Comparison of ENCODE assay signal across 9 cellular contexts in the genomic region with DNA sequence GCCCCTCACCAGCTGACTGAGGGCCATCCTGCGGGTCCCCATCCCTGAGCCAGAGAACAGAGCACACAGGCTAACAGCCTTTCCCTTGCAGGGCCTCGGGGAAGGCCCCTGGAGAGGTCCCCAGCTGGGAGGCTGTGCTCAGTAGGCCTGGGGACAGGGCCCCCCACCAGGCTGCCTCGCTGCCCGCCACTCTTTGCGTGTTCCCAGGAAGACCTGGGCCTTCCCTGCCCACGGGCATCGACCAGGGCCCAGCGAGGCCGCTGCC. TPM values are rescaled to one million over a fixed set of nuclear protein-coding genes. Genes with fewer than 3 reads are reported as not detected.
DNase-seq lines count a peak whose midpoint lies in the region; ATAC-seq and TF ChIP-seq lines count a peak whose summit lies in the region.
"Had no signal": no experiment of that assay in that cellular context is flagged by ENCODE, and none has a peak within 500 bp of the region (broad histone marks: within the 10 kb centered on the region; RNA-seq: fewer than 3 reads in every experiment).

No MANE protein-coding gene starts in this region.

- H3K4me3 ChIP-seq in thoracic aorta, result peak overlapping the region; percentile 78

- no peak for DNase-seq in activated CD4-positive, alpha-beta T cell treated with anti-CD3 and anti-CD28 coated beads for 36 hours
- no peak for DNase-seq in activated CD4-positive, alpha-beta T cell treated with anti-CD3 and anti-CD28 coated beads, Interleukin-2, amount 50 U/mL, for 4 hours
- DNase-seq in caudate nucleus (lab: John Stamatoyannopoulos, UW), result peak in 2 of 61 donors; percentile 12 to 13
- no peak for DNase-seq in mesothelial cell of epicardium (ENCODE audit: low spot score in 2 of 2, unreplicated experiment in 2 of 2)
- no peak for DNase-seq in thoracic aorta (ENCODE audit: low spot score)
- no peak for DNase-seq in NCI-H187 treated with DMSO at 0.1 percent for 48 hours (lab: John Stamatoyannopoulos, UW)
- DNase-seq in effector CD4-positive, alpha-beta T cell, result no peak
- DNase-seq: MM.1S had no signal

- H3K27ac ChIP-seq in caudate nucleus (ENCODE audit: low read depth, low read length), result peak overlapping the region; percentile 84
- no peak overlapping the region for H3K27ac ChIP-seq in thoracic aorta

- no peaks in the 10 kb centered on the region for H3K36me3 Mint-ChIP-seq in activated CD4-positive, alpha-beta T cell treated with anti-CD3 and anti-CD28 coated beads for 36 hours (ENCODE audit: low read depth)
- H3K36me3 Mint-ChIP-seq in mesothelial cell of epicardium, result no peaks in the 10 kb centered on the region

- intact Hi-C loops in activated CD4-positive, alpha-beta T cell treated with anti-CD3 and anti-CD28 coated beads for 36 hours (cut with DNase I, micrococcal nuclease), result loop anchor here in 1 of 2 experiments (1.0 kb wide), 2 partner anchors 11 to 16 kb away; a partner anchor contains a TSS

- ATAC-seq in activated CD4-positive, alpha-beta T cell treated with anti-CD3 and anti-CD28 coated beads for 36 hours, result no peak
- ATAC-seq in thoracic aorta (ENCODE audit: insufficient number of reproducible peaks, low FRiP score, low read depth) (no peak), GM19035 (IDR thresholded peaks at IDR 0.05; ENCODE audit: unreplicated experiment) (no peak)

- no peaks in the 10 kb centered on the region for H3K27me3 ChIP-seq in thoracic aorta (replicated peaks; ENCODE audit: insufficient read depth)

- TF ChIP-seq CTCF in mesothelial cell of epicardium (IDR thresholded peaks at IDR 0.05; ENCODE audit: unreplicated experiment), result no peak
- no peak for TF ChIP-seq CTCF in thoracic aorta (IDR thresholded peaks at IDR 0.05)

- H3K4me3 Mint-ChIP-seq in activated CD4-positive, alpha-beta T cell treated with anti-CD3 and anti-CD28 coated beads for 36 hours, result peak overlapping the region; percentile 70
- H3K4me3 Mint-ChIP-seq in mesothelial cell of epicardium, result peak overlapping the region; percentile 70

- peaks cover 7% of the 10 kb centered on the region for H3K27me3 Mint-ChIP-seq in activated CD4-positive, alpha-beta T cell treated with anti-CD3 and anti-CD28 coated beads for 36 hours
- peaks cover 44% of the 10 kb centered on the region for H3K27me3 Mint-ChIP-seq in mesothelial cell of epicardium (ENCODE audit: low read depth)

- H3K36me3 ChIP-seq in thoracic aorta, result no peaks in the 10 kb centered on the region

- peaks cover 0 to 10% of the 10 kb centered on the region in 2 donors for H3K4me1 ChIP-seq in thoracic aorta (ENCODE audit: control insufficient read depth in 1 of 2, low read depth in 2 of 2)

- H3K9me3 Mint-ChIP-seq in activated CD4-positive, alpha-beta T cell treated with anti-CD3 and anti-CD28 coated beads for 36 hours (ENCODE audit: low read depth), result no peaks in the 10 kb centered on the region
- H3K9me3 Mint-ChIP-seq in mesothelial cell of epicardium, result no peaks in the 10 kb centered on the region

- CTCF ChIA-PET in activated CD4-positive, alpha-beta T cell treated with anti-CD3 and anti-CD28 coated beads for 36 hours (lab: Charles Lee), result interaction anchor here (1.1 to 10.6 kb wide), 4 partner anchors 10 to 233 kb away, joined by 3 to 82 read pairs (median 19); a partner anchor contains a TSS

- POLR2A ChIA-PET in activated CD4-positive, alpha-beta T cell treated with anti-CD3 and anti-CD28 coated beads for 36 hours (lab: Charles Lee), result interaction anchor here (0.6 to 1.8 kb wide), 2 partner anchors 10 to 94 kb away, joined by 4 to 6 read pairs; no protein-coding TSS in a partner anchor

- H3K27ac Mint-ChIP-seq in activated CD4-positive, alpha-beta T cell treated with anti-CD3 and anti-CD28 coated beads for 36 hours, result no peak overlapping the region
- H3K27ac Mint-ChIP-seq in mesothelial cell of epicardium, result no peak overlapping the region

- H3K4me1 Mint-ChIP-seq in activated CD4-positive, alpha-beta T cell treated with anti-CD3 and anti-CD28 coated beads for 36 hours, result peaks cover 9% of the 10 kb centered on the region
- H3K4me1 Mint-ChIP-seq in mesothelial cell of epicardium, result peaks cover 28% of the 10 kb centered on the region

- no peaks in the 10 kb centered on the region for H3K9me3 ChIP-seq in thoracic aorta

RNA-seq across cellular contexts. Expression of a gene that starts 0.8 kb away (rescaled TPM):
- total RNA-seq in activated CD4-positive, alpha-beta T cell treated with anti-CD3 and anti-CD28 coated beads for 36 hours, result 1 to 10 TPM; 1.6 TPM
- total RNA-seq in mesothelial cell of epicardium, result 50.7 to 56.3 TPM (median 54.2 TPM) in 3 replicates
- 10 to 100 TPM; 14.3 to 14.8 TPM for total RNA-seq in thoracic aorta

RNA-seq across cellular contexts. Expression of a gene that starts 15.7 kb away (rescaled TPM):
- under 1 TPM; 0.89 to 0.91 TPM for total RNA-seq in activated CD4-positive, alpha-beta T cell treated with anti-CD3 and anti-CD28 coated beads for 36 hours
- total RNA-seq in mesothelial cell of epicardium (22.6 to 23.1 TPM (median 22.8 TPM) in 3 replicates), thoracic aorta (10 to 100 TPM; 26.4 to 29.8 TPM)

RNA-seq across cellular contexts. Expression of a gene that starts 36.1 kb away (rescaled TPM):
- total RNA-seq in activated CD4-positive, alpha-beta T cell treated with anti-CD3 and anti-CD28 coated beads for 36 hours, result not detected
- total RNA-seq in mesothelial cell of epicardium (not detected in 3 replicates), thoracic aorta (not detected)

RNA-seq across cellular contexts. Expression of a gene that starts 40.7 kb away (rescaled TPM):
- total RNA-seq in activated CD4-positive, alpha-beta T cell treated with anti-CD3 and anti-CD28 coated beads for 36 hours, result 10 to 100 TPM; 64.6 to 66.5 TPM
- total RNA-seq in mesothelial cell of epicardium (18.3 to 22.6 TPM (median 20.7 TPM) in 3 replicates), thoracic aorta (10 to 100 TPM; 40.3 to 82.6 TPM)

RNA-seq across cellular contexts. Expression of a gene that starts 47.7 kb away (rescaled TPM):
- not detected for total RNA-seq in activated CD4-positive, alpha-beta T cell treated with anti-CD3 and anti-CD28 coated beads for 36 hours
- total RNA-seq in mesothelial cell of epicardium (not detected in 3 replicates), thoracic aorta (not detected)

Comparison
In these comparisons a context has a peak if more than half of its experiments do, and no peak if none do; other contexts are left out.
1. RNA of a gene that starts 0.8 kb away (total RNA-seq): 50.7 to 56.3 TPM in mesothelial cell of epicardium and 14.3 to 14.8 TPM in thoracic aorta; 1.6 TPM in activated CD4-positive, alpha-beta T cell treated with anti-CD3 and anti-CD28 coated beads for 36 hours; every median in the first group is over 4 times any median in the second.
2. RNA of a gene that starts 15.7 kb away (total RNA-seq): 26.4 to 29.8 TPM in thoracic aorta and 22.6 to 23.1 TPM in mesothelial cell of epicardium; 0.89 to 0.91 TPM in activated CD4-positive, alpha-beta T cell treated with anti-CD3 and anti-CD28 coated beads for 36 hours; every median in the first group is over 10 times any median in the second.